16 cellular contexts compared by ENCODE assay signal in genomic region chr22:24500251-24500820, GRCh38. TPM values are rescaled to one million over a fixed set of nuclear protein-coding genes. Genes with fewer than 3 reads are reported as not detected.
DNase-seq lines count a peak whose midpoint lies in the region; ATAC-seq and TF ChIP-seq lines count a peak whose summit lies in the region.
"Had no signal": no experiment of that assay in that cellular context is flagged by ENCODE, and none has a peak within 500 bp of the region (broad histone marks: within the 10 kb centered on the region; RNA-seq: fewer than 3 reads in every experiment).

No MANE protein-coding gene starts in this region.

- no peak overlapping the region for H3K27ac ChIP-seq in DND-41 (ENCODE audit: low read length)
- no peak overlapping the region for H3K27ac ChIP-seq in CD4-positive, alpha-beta T cell (ENCODE audit: low read depth, low read length)
- H3K27ac ChIP-seq: transverse colon had no signal

- no peaks in the 10 kb centered on the region for H3K9me3 ChIP-seq in DND-41 (ENCODE audit: insufficient read depth, low read length, severe bottlenecking)
- no peaks in the 10 kb centered on the region for H3K9me3 ChIP-seq in CD4-positive, alpha-beta T cell (ENCODE audit: control insufficient read depth, low read length)
- H3K9me3 ChIP-seq: transverse colon had no signal

- no peaks in the 10 kb centered on the region for H4K20me1 ChIP-seq in DND-41 (ENCODE audit: insufficient read depth, low read length)

- no peak overlapping the region for H2AFZ ChIP-seq in DND-41 (ENCODE audit: low read depth, low read length)

- peaks cover 4% of the 10 kb centered on the region; the same call in 1 of the 2 replicates for H3K4me1 ChIP-seq in DND-41 (ENCODE audit: insufficient read depth, low read length)

- no peak overlapping the region for H3K9ac ChIP-seq in DND-41 (ENCODE audit: low read depth, low read length)

- POLR2A ChIA-PET in CD4-positive, alpha-beta T cell (lab: Charles Lee), result no interaction called here
- POLR2A ChIA-PET in T-cell (lab: Charles Lee), result no interaction called here

- no peak overlapping the region for H3K4me3 ChIP-seq in DND-41 (ENCODE audit: low read depth in 1 of 2, low read length in 2 of 2)
- H3K4me3 ChIP-seq: transverse colon had no signal

- no peaks in the 10 kb centered on the region for H3K9me3 Mint-ChIP-seq in CD4-positive, alpha-beta T cell
- H3K9me3 Mint-ChIP-seq in T-cell, result no peaks in the 10 kb centered on the region
- H3K9me3 Mint-ChIP-seq: activated naive CD4-positive, alpha-beta T cell treated with anti-CD3 and anti-CD28 coated beads, Interleukin-2, amount 50 U/mL, for 72 hours; IgD-negative memory B cell had no signal

- H3K36me3 Mint-ChIP-seq in CD4-positive, alpha-beta T cell (ENCODE audit: low read depth), result no peaks in the 10 kb centered on the region
- no peaks in the 10 kb centered on the region for H3K36me3 Mint-ChIP-seq in T-cell
- H3K36me3 Mint-ChIP-seq: activated naive CD4-positive, alpha-beta T cell treated with anti-CD3 and anti-CD28 coated beads, Interleukin-2, amount 50 U/mL, for 72 hours; IgD-negative memory B cell had no signal

- H3K36me3 ChIP-seq in DND-41 (ENCODE audit: insufficient read depth, low read length), result no peaks in the 10 kb centered on the region
- H3K36me3 ChIP-seq: transverse colon had no signal

- intact Hi-C loops in left cardiac atrium (cut with DNase I), result loop anchor here in 1 of 2 donors (5.0 kb wide), 1 partner anchor 78 kb away; no protein-coding TSS in a partner anchor
- intact Hi-C loops in CD4-positive, alpha-beta T cell (cut with DNase I, micrococcal nuclease), result loop anchor here in 1 of 2 experiments (5.0 kb wide), 1 partner anchor 173 kb away; no protein-coding TSS in a partner anchor

- no peak overlapping the region for H3K27ac Mint-ChIP-seq in CD4-positive, alpha-beta T cell
- no peak overlapping the region for H3K27ac Mint-ChIP-seq in T-cell
- H3K27ac Mint-ChIP-seq: endodermal cell, IgD-negative memory B cell, T-helper 17 cell had no signal

- DNase-seq in DND-41, result peak; percentile 21
- DNase-seq in NCI-H82 treated with DMSO at 0.1 percent for 48 hours (lab: John Stamatoyannopoulos, UW; ENCODE audit: unreplicated experiment), result peak; percentile 64
- DNase-seq in left cardiac atrium, result no peak
- peak; percentile 53 for DNase-seq in retina
- DNase-seq in CD4-positive, alpha-beta T cell, result no peak
- DNase-seq in 8988T, result no peak
- no peak for DNase-seq in T-cell
- DNase-seq in NCI-H1105 (lab: John Stamatoyannopoulos, UW), result no peak
- DNase-seq: activated CD4-positive, CD25-positive, alpha-beta regulatory T cell treated with anti-CD3 and anti-CD28 coated beads, Interleukin-2, amount 50 U/mL, for 72 hours; activated CD8-positive, alpha-beta memory T cell treated with anti-CD3 and anti-CD28 coated beads, Interleukin-2, amount 50 U/mL, for 4 hours; endodermal cell; NCI-H1092 treated with DMSO at 0.1 percent for 48 hours; T-helper 17 cell; transverse colon had no signal

- no peak for TF ChIP-seq CTCF in DND-41 (IDR thresholded peaks at IDR 0.05; ENCODE audit: borderline replicate concordance, extremely low read depth, low read length, poor library complexity, severe bottlenecking)
- no peak for TF ChIP-seq CTCF in CD4-positive, alpha-beta T cell (IDR thresholded peaks at IDR 0.05)

- ATAC-seq in DND-41 (ENCODE audit: insufficient read depth, low read depth) (no peak), left cardiac atrium (peak; percentile 51 to 74), T-cell (replicated peaks in 1 of 4) (no peak)
- ATAC-seq in CD4-positive, alpha-beta T cell (ENCODE audit: poor library complexity), result no peak
- ATAC-seq: activated naive CD4-positive, alpha-beta T cell treated with anti-CD3 and anti-CD28 coated beads, Interleukin-2, amount 50 U/mL, for 72 hours; T-helper 17 cell had no signal

- no peaks in the 10 kb centered on the region for H3K79me2 ChIP-seq in DND-41 (ENCODE audit: insufficient read depth, low read length)

- CTCF ChIA-PET in CD4-positive, alpha-beta T cell (lab: Charles Lee), result no interaction called here
- CTCF ChIA-PET in T-cell (lab: Charles Lee), result interaction anchor here in 1 of 2 donors (0.6 kb wide), 1 partner anchor 50 kb away, joined by 3 read pairs; no protein-coding TSS in a partner anchor

- H3K27me3 ChIP-seq in DND-41 (ENCODE audit: insufficient read depth, low read length, poor library complexity), result no peaks in the 10 kb centered on the region
- peaks cover 4% of the 10 kb centered on the region for H3K27me3 ChIP-seq in CD4-positive, alpha-beta T cell (ENCODE audit: control insufficient read depth, insufficient read depth, low read length)

- H3K4me3 Mint-ChIP-seq in CD4-positive, alpha-beta T cell, result no peak overlapping the region
- no peak overlapping the region for H3K4me3 Mint-ChIP-seq in T-cell
- H3K4me3 Mint-ChIP-seq: endodermal cell, IgD-negative memory B cell, T-helper 17 cell had no signal

- no peak overlapping the region for H3K4me2 ChIP-seq in DND-41 (ENCODE audit: insufficient read depth, low read length)

- peaks cover 26% of the 10 kb centered on the region for H3K4me1 Mint-ChIP-seq in CD4-positive, alpha-beta T cell (ENCODE audit: low read depth)
- peaks cover 14 to 21% (median 20%) of the 10 kb centered on the region in 3 donors for H3K4me1 Mint-ChIP-seq in T-cell

- peaks cover 13% of the 10 kb centered on the region for H3K27me3 Mint-ChIP-seq in CD4-positive, alpha-beta T cell
- peaks cover 0 to 10% of the 10 kb centered on the region in 2 donors for H3K27me3 Mint-ChIP-seq in T-cell

RNA-seq across cellular contexts. Expression of gene UPB1, which starts 5.2 kb away (rescaled TPM):
- 1 to 10 TPM in 1 of 2 donors, under 1 TPM in 1; 0.68 to 2.3 TPM for total RNA-seq in left cardiac atrium
- total RNA-seq in CD4-positive, alpha-beta T cell, result 1 to 10 TPM; 2.7 to 3.7 TPM
- total RNA-seq in T-cell, result 1 to 10 TPM in 4 of 5 donors, under 1 TPM in 1; 0.72 to 4.1 (median 1.8) TPM

RNA-seq across cellular contexts. Expression of gene GUCD1, which starts 54.6 kb away (rescaled TPM):
- 100 to 1,000 TPM; 138 to 147 TPM for total RNA-seq in left cardiac atrium
- total RNA-seq in CD4-positive, alpha-beta T cell, result 10 to 100 TPM; 60.9 to 68.3 TPM
- total RNA-seq in T-cell, result 10 to 100 TPM; 51.2 to 81.8 (median 73.0) TPM

RNA-seq across cellular contexts. Expression of gene SNRPD3, which starts 55.5 kb away (rescaled TPM):
- total RNA-seq in left cardiac atrium, result 10 to 100 TPM; 55.4 to 64.1 TPM
- total RNA-seq in CD4-positive, alpha-beta T cell, result 10 to 100 TPM; 31.0 to 31.5 TPM
- 10 to 100 TPM; 36.5 to 80.2 (median 68.7) TPM for total RNA-seq in T-cell

Comparison
In these comparisons a context has a peak if more than half of its experiments do, and no peak if none do; other contexts are left out.
1. ATAC-seq: peak in left cardiac atrium (2 of 2); none in DND-41 (single experiment), CD4-positive, alpha-beta T cell (single experiment) and T-cell (0 of 4).
2. DNase-seq: peak in DND-41 (single experiment), NCI-H82 treated with DMSO at 0.1 percent for 48 hours (single experiment) and retina (single experiment); none in left cardiac atrium (single experiment), CD4-positive, alpha-beta T cell (0 of 10), 8988T (single experiment), T-cell (0 of 34) and NCI-H1105 (single experiment).